Comparison of ENCODE assay signal across 24 cellular contexts in the genomic region with DNA sequence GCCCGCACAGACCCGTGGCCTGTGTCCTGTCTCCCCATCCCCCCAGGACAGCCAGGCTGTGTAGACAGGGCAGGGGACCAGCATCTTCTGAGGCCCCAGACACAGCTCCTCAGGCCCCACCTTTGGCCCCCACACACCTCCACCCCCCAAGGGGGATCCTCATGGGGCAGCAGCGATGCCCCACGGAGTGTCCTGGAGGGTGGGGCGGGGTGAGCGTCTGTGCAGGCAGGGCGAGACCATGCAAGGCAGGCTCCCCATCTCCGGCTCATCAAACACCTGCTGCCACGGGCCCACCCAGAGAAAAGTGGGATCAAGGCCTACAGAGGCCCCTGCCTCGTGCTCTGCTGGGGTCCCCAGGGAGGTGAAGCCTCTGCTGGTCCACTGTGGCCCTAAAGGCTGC.
"Had no signal": no experiment of that assay in that cellular context is flagged by ENCODE, and none has a peak within 500 bp of the region (broad histone marks: within the 10 kb centered on the region; RNA-seq: fewer than 3 reads in every experiment).

No MANE protein-coding gene starts in this region.

- ATAC-seq: activated T-cell treated with anti-CD3 and anti-CD28 coated beads, Interleukin-2, amount 50 U/mL, for 4 hours; Panc1; Right ventricle myocardium inferior had no signal

- DNase-seq: activated CD4-positive, alpha-beta memory T cell treated with anti-CD3 and anti-CD28 coated beads for 36 hours; activated CD4-positive, alpha-beta T cell treated with anti-CD3 and anti-CD28 coated beads, Interleukin-2, amount 10 ng/mL, durations not matched to agents 7 days and 5 days; activated CD4-positive, CD25-positive, alpha-beta regulatory T cell; activated CD8-positive, alpha-beta memory T cell treated with anti-CD3 and anti-CD28 coated beads for 24 hours; activated gamma-delta T cell treated with Interleukin-2 at 50 U/mL for 16 hours; activated naive CD4-positive, alpha-beta T cell treated with anti-CD3 and anti-CD28 coated beads, Interleukin-2, amount 50 U/mL, for 16 hours; activated T-cell treated with anti-CD3 and anti-CD28 coated beads, Interleukin-2, amount 50 U/mL, for 4 hours; amniotic stem cell; Kasumi-1; KBM-7; NCI-H1105 treated with DMSO at 0.1 percent for 48 hours; NCI-H1436 treated with DMSO at 0.1 percent for 48 hours; NCI-H187; NCI-H2081; NCI-H510A treated with DMSO at 0.1 percent for 48 hours; NCI-H69; NK-92 treated with Interleukin-12 subunit alpha and Interleukin-12 subunit beta, amount 100 ng/mL, for 24 hours; OCI-M1; RPMI8226; T-helper 1 cell had no signal

- H3K27ac ChIP-seq: SK-N-MC, VCaP had no signal

- H3K4me3 ChIP-seq: SK-N-MC had no signal
